Comparison of ENCODE assay signal across 15 cellular contexts in genomic region chr2:79437416-79438281, GRCh38.
A peak's percentile ranks its signal among the peaks of the same experiment; 100 is the strongest.
DNase-seq lines count a peak whose midpoint lies in the region; FAIRE-seq and TF ChIP-seq lines count a peak whose summit lies in the region.
"Had no signal": no experiment of that assay in that cellular context is flagged by ENCODE, and none has a peak within 500 bp of the region (broad histone marks: within the 10 kb centered on the region; RNA-seq: fewer than 3 reads in every experiment).

No MANE protein-coding gene starts in this region.

- DNase-seq in NCI-H2107 treated with DMSO at 0.1 percent for 48 hours (lab: John Stamatoyannopoulos, UW; ENCODE audit: unreplicated experiment), result peak; percentile 20
- DNase-seq in NCI-H2107 (lab: John Stamatoyannopoulos, UW), result no peak
- peak; percentile 6 for DNase-seq in RCC 7860 (ENCODE audit: low spot score)
- no peak for DNase-seq in glutamatergic neuron
- peak; percentile 73 for DNase-seq in retina
- DNase-seq in mesenchymal stem cell, result no peak
- DNase-seq in NOMO-1 treated with dmso at 0.1 percent for 144 hours (lab: John Stamatoyannopoulos, UW; ENCODE audit: unreplicated experiment), result no peak
- no peak for DNase-seq in CD8-positive, alpha-beta memory T cell
- DNase-seq: ACHN; activated CD4-positive, alpha-beta T cell treated with anti-CD3 and anti-CD28 coated beads, Interleukin-2, amount 50 U/mL, for 1 hour; aorta; effector memory CD4-positive, alpha-beta T cell; NCI-H2081 treated with DMSO at 0.1 percent for 48 hours; T-helper 17 cell had no signal

- H3K9ac ChIP-seq in mesenchymal stem cell (ENCODE audit: low read length), result no peak overlapping the region

- H3K27me3 Mint-ChIP-seq in glutamatergic neuron (ENCODE audit: unreplicated experiment), result peaks cover 4% of the 10 kb centered on the region
- no peaks in the 10 kb centered on the region for H3K27me3 Mint-ChIP-seq in CD8-positive, alpha-beta memory T cell
- H3K27me3 Mint-ChIP-seq: T-helper 17 cell had no signal

- no peak overlapping the region for H3K4me3 Mint-ChIP-seq in glutamatergic neuron (ENCODE audit: unreplicated experiment)
- H3K4me3 Mint-ChIP-seq in CD8-positive, alpha-beta memory T cell, result no peak overlapping the region
- H3K4me3 Mint-ChIP-seq: T-helper 17 cell had no signal

- peak overlapping the region; percentile 72 for H3K27ac Mint-ChIP-seq in glutamatergic neuron (ENCODE audit: unreplicated experiment)
- no peak overlapping the region for H3K27ac Mint-ChIP-seq in CD8-positive, alpha-beta memory T cell
- H3K27ac Mint-ChIP-seq: activated T-helper 2 cell treated with anti-CD3 and anti-CD28 coated beads, Interferon-gamma antibody, Interleukin-2, Interleukin-4, amounts not matched to agents 10 μg/mL and 5 μg/mL and 100 μg/mL, durations not matched to agents 14 hours and 24 hours and 36 hours; T-helper 17 cell had no signal

- H3K36me3 Mint-ChIP-seq in glutamatergic neuron (ENCODE audit: unreplicated experiment), result no peaks in the 10 kb centered on the region
- H3K36me3 Mint-ChIP-seq in CD8-positive, alpha-beta memory T cell, result no peaks in the 10 kb centered on the region

- peaks cover 1% of the 10 kb centered on the region for H3K9me3 Mint-ChIP-seq in glutamatergic neuron (ENCODE audit: unreplicated experiment)
- H3K9me3 Mint-ChIP-seq in CD8-positive, alpha-beta memory T cell, result peaks cover 8 to 20% (median 16%) of the 10 kb centered on the region in 5 donors

- TF ChIP-seq CTCF in glutamatergic neuron (IDR thresholded peaks at IDR 0.05; ENCODE audit: partially characterized antibody, unreplicated experiment), result no peak

- POLR2A ChIA-PET in CD8-positive, alpha-beta memory T cell (lab: Charles Lee), result no interaction called here

- H2BK5ac ChIP-seq in mesenchymal stem cell (ENCODE audit: low read depth, low read length, poor library complexity, severe bottlenecking), result no peak overlapping the region

- no peak overlapping the region for H2BK15ac ChIP-seq in mesenchymal stem cell (ENCODE audit: low read depth, poor library complexity, severe bottlenecking)

- peaks cover 6% of the 10 kb centered on the region for H3K4me1 Mint-ChIP-seq in glutamatergic neuron (ENCODE audit: low read depth, unreplicated experiment)
- H3K4me1 Mint-ChIP-seq in CD8-positive, alpha-beta memory T cell, result no peaks in the 10 kb centered on the region
- H3K4me1 Mint-ChIP-seq: T-helper 17 cell had no signal

- no peaks in the 10 kb centered on the region for H3K36me3 ChIP-seq in mesenchymal stem cell (ENCODE audit: control insufficient read depth in 1 of 2, insufficient read depth in 2 of 2, low read depth in 1 of 2, low read length in 2 of 2)
- H3K36me3 ChIP-seq in CD8-positive, alpha-beta memory T cell (ENCODE audit: insufficient read depth, low read length), result no peaks in the 10 kb centered on the region

- H2AFZ ChIP-seq in mesenchymal stem cell (ENCODE audit: low read depth, low read length), result no peak overlapping the region

- no peak overlapping the region for H3K23ac ChIP-seq in mesenchymal stem cell (ENCODE audit: low read length in 2 of 2)

- no peaks in the 10 kb centered on the region for H3K27me3 ChIP-seq in mesenchymal stem cell (ENCODE audit: control insufficient read depth in 1 of 2, insufficient read depth in 1 of 2, low read length in 2 of 2)
- H3K27me3 ChIP-seq in CD8-positive, alpha-beta memory T cell (ENCODE audit: insufficient read depth, low read length, poor library complexity, severe bottlenecking), result no peaks in the 10 kb centered on the region

- FAIRE-seq in RCC 7860 (lab: Jason Lieb, UNC), result no peak

- H2BK12ac ChIP-seq in mesenchymal stem cell (ENCODE audit: low read length in 2 of 2), result no peak overlapping the region

- no peak overlapping the region for H3K18ac ChIP-seq in mesenchymal stem cell (ENCODE audit: low read depth in 1 of 2, low read length in 2 of 2)

- H3K79me1 ChIP-seq in mesenchymal stem cell (replicated peaks; ENCODE audit: low read length, poor library complexity, severe bottlenecking), result no peaks in the 10 kb centered on the region

- H4K91ac ChIP-seq in mesenchymal stem cell (ENCODE audit: low read length), result no peak overlapping the region

- no peak overlapping the region for H3K27ac ChIP-seq in mesenchymal stem cell (ENCODE audit: low read length, poor library complexity, severe bottlenecking)
- H3K27ac ChIP-seq in CD8-positive, alpha-beta memory T cell (ENCODE audit: low read depth, low read length), result no peak overlapping the region

- H3K9me3 ChIP-seq in mesenchymal stem cell (ENCODE audit: control insufficient read depth, low read length), result no peaks in the 10 kb centered on the region
- H3K9me3 ChIP-seq in CD8-positive, alpha-beta memory T cell (ENCODE audit: low read length), result no peaks in the 10 kb centered on the region

- H3K4me1 ChIP-seq in mesenchymal stem cell (ENCODE audit: control insufficient read depth, insufficient read depth, low read depth, low read length), result no peaks in the 10 kb centered on the region
- no peaks in the 10 kb centered on the region for H3K4me1 ChIP-seq in CD8-positive, alpha-beta memory T cell (ENCODE audit: insufficient read depth, low read length)

- H3K4me3 ChIP-seq in mesenchymal stem cell (ENCODE audit: insufficient read depth in 1 of 2, low read depth in 1 of 2, low read length in 2 of 2), result no peak overlapping the region
- H3K4me3 ChIP-seq in CD8-positive, alpha-beta memory T cell (ENCODE audit: low read length), result no peak overlapping the region

- no peak overlapping the region for H3K14ac ChIP-seq in mesenchymal stem cell (ENCODE audit: low read length in 2 of 2)

- WGBS in mesenchymal stem cell, result 53% methylated on average over 17 of the region's 17 CpGs

- CTCF ChIA-PET in CD8-positive, alpha-beta memory T cell (lab: Charles Lee), result no interaction called here

- no peak overlapping the region for H4K8ac ChIP-seq in mesenchymal stem cell (ENCODE audit: low read length)

- H2BK120ac ChIP-seq in mesenchymal stem cell (ENCODE audit: low read depth, low read length), result no peak overlapping the region

- H3K4ac ChIP-seq in mesenchymal stem cell (ENCODE audit: low read depth in 1 of 2, low read length in 2 of 2), result no peak overlapping the region

- H2AK5ac ChIP-seq in mesenchymal stem cell (ENCODE audit: low read length, severe bottlenecking), result no peak overlapping the region

- no peak overlapping the region for H3K4me2 ChIP-seq in mesenchymal stem cell (ENCODE audit: low read length, poor library complexity, severe bottlenecking)

Comparison
In these comparisons a context has a peak if more than half of its experiments do, and no peak if none do; other contexts are left out.
1. DNase-seq: peak in NCI-H2107 treated with DMSO at 0.1 percent for 48 hours (single experiment), RCC 7860 (single experiment) and retina (single experiment); none in NCI-H2107 (single experiment), glutamatergic neuron (single experiment), mesenchymal stem cell (single experiment), NOMO-1 treated with dmso at 0.1 percent for 144 hours (single experiment) and CD8-positive, alpha-beta memory T cell (0 of 5).